8 cellular contexts compared by ENCODE assay signal in genomic region chr2:241804326-241805276, GRCh38. TPM values are rescaled to one million over a fixed set of nuclear protein-coding genes. Genes with fewer than 3 reads are reported as not detected.
DNase-seq lines count a peak whose midpoint lies in the region; ATAC-seq and TF ChIP-seq lines count a peak whose summit lies in the region.

No MANE protein-coding gene starts in this region.

- peaks cover 9% of the 10 kb centered on the region for H3K4me1 Mint-ChIP-seq in activated CD4-positive, alpha-beta T cell treated with anti-CD3 and anti-CD28 coated beads, Interleukin-2, amount 10 ng/mL, durations not matched to agents 24 days and 14 days
- H3K4me1 Mint-ChIP-seq in activated CD4-positive, alpha-beta T cell treated with anti-CD3 and anti-CD28 coated beads, Interleukin-2, amount 10 ng/mL, durations not matched to agents 7 days and 5 days = peaks cover 9% of the 10 kb centered on the region

- peak overlapping the region; percentile 56 for H3K27ac Mint-ChIP-seq in activated CD4-positive, alpha-beta T cell treated with anti-CD3 and anti-CD28 coated beads, Interleukin-2, amount 10 ng/mL, durations not matched to agents 24 days and 14 days
- no peak overlapping the region for H3K27ac Mint-ChIP-seq in activated CD4-positive, alpha-beta T cell treated with anti-CD3 and anti-CD28 coated beads, Interleukin-2, amount 10 ng/mL, durations not matched to agents 7 days and 5 days

- no peaks in the 10 kb centered on the region for H3K36me3 Mint-ChIP-seq in activated CD4-positive, alpha-beta T cell treated with anti-CD3 and anti-CD28 coated beads, Interleukin-2, amount 10 ng/mL, durations not matched to agents 24 days and 14 days (ENCODE audit: low read depth)
- H3K36me3 Mint-ChIP-seq in activated CD4-positive, alpha-beta T cell treated with anti-CD3 and anti-CD28 coated beads, Interleukin-2, amount 10 ng/mL, durations not matched to agents 7 days and 5 days (ENCODE audit: low read depth) = no peaks in the 10 kb centered on the region

- H3K4me2 ChIP-seq in OCI-LY3 (ENCODE audit: low read length) (peak overlapping the region; percentile 80), mammary epithelial cell (ENCODE audit: insufficient read depth, low read depth, low read length) (peak overlapping the region; percentile 92)

- H3K9ac ChIP-seq in OCI-LY3 (ENCODE audit: low read length) (peak overlapping the region; percentile 22; the same call in 1 of the 2 replicates), mammary epithelial cell (ENCODE audit: insufficient read depth, low read length) (no peak overlapping the region), mucosa of rectum (ENCODE audit: low read depth in 1 of 2, low read length in 2 of 2) (peak overlapping the region; percentile 24 to 34)

- H3K9me3 ChIP-seq in OCI-LY3 (ENCODE audit: insufficient read depth, low read length) = no peaks in the 10 kb centered on the region
- no peaks in the 10 kb centered on the region for H3K9me3 ChIP-seq in mammary epithelial cell (replicated peaks; ENCODE audit: insufficient read depth, low read length)
- H3K9me3 ChIP-seq in mucosa of rectum (ENCODE audit: control insufficient read depth in 2 of 2, low read length in 2 of 2) = no peaks in the 10 kb centered on the region

- no peaks in the 10 kb centered on the region for H3K9me3 Mint-ChIP-seq in activated CD4-positive, alpha-beta T cell treated with anti-CD3 and anti-CD28 coated beads, Interleukin-2, amount 10 ng/mL, durations not matched to agents 24 days and 14 days
- H3K9me3 Mint-ChIP-seq in activated CD4-positive, alpha-beta T cell treated with anti-CD3 and anti-CD28 coated beads, Interleukin-2, amount 10 ng/mL, durations not matched to agents 7 days and 5 days = no peaks in the 10 kb centered on the region

- peak overlapping the region; percentile 27; the same call in 1 of the 2 replicates for H2AFZ ChIP-seq in OCI-LY3 (ENCODE audit: low read depth, low read length)
- no peak overlapping the region for H2AFZ ChIP-seq in mammary epithelial cell (ENCODE audit: low read depth, low read length)

- no peaks in the 10 kb centered on the region for H3K36me3 ChIP-seq in OCI-LY3 (replicated peaks; ENCODE audit: low read depth, low read length)
- no peaks in the 10 kb centered on the region for H3K36me3 ChIP-seq in mammary epithelial cell (ENCODE audit: insufficient read depth, low read length)
- peaks cover 4 to 6% of the 10 kb centered on the region in 2 donors for H3K36me3 ChIP-seq in mucosa of rectum (ENCODE audit: control insufficient read depth in 2 of 2, insufficient read depth in 2 of 2, low read length in 2 of 2)

- dilution Hi-C loops in mammary epithelial cell (cut with HindIII; ENCODE audit: low sequenced_read_pairs) = no loop called here

- peak; percentile 73 for DNase-seq in activated CD4-positive, alpha-beta T cell treated with anti-CD3 and anti-CD28 coated beads, Interleukin-2, amount 10 ng/mL, durations not matched to agents 24 days and 14 days
- no peak for DNase-seq in activated CD4-positive, alpha-beta T cell treated with anti-CD3 and anti-CD28 coated beads, Interleukin-2, amount 10 ng/mL, durations not matched to agents 7 days and 5 days
- no peak for DNase-seq in mammary epithelial cell
- no peak for DNase-seq in germinal center (ENCODE audit: low spot score)
- DNase-seq in putamen (ENCODE audit: low spot score) = no peak

- H3K27ac ChIP-seq in OCI-LY3 (ENCODE audit: low read length) (no peak overlapping the region), mammary epithelial cell (ENCODE audit: insufficient read depth, low read depth, low read length) (no peak overlapping the region), mucosa of rectum (ENCODE audit: low read depth in 2 of 2, low read length in 2 of 2) (no peak overlapping the region)

- H3K4me3 Mint-ChIP-seq in activated CD4-positive, alpha-beta T cell treated with anti-CD3 and anti-CD28 coated beads, Interleukin-2, amount 10 ng/mL, durations not matched to agents 24 days and 14 days = peak overlapping the region; percentile 73
- H3K4me3 Mint-ChIP-seq in activated CD4-positive, alpha-beta T cell treated with anti-CD3 and anti-CD28 coated beads, Interleukin-2, amount 10 ng/mL, durations not matched to agents 7 days and 5 days = no peak overlapping the region

- H3K4me1 ChIP-seq in OCI-LY3 (ENCODE audit: low read length) (peaks cover 11% of the 10 kb centered on the region), mammary epithelial cell (ENCODE audit: insufficient read depth, low read length) (peaks cover 15% of the 10 kb centered on the region), mucosa of rectum (ENCODE audit: control insufficient read depth in 2 of 2, insufficient read depth in 2 of 2, low read length in 2 of 2) (peaks cover 17 to 33% of the 10 kb centered on the region in 2 donors)

- POLR2A ChIA-PET in activated CD4-positive, alpha-beta T cell treated with anti-CD3 and anti-CD28 coated beads, Interleukin-2, amount 10 ng/mL, durations not matched to agents 7 days and 5 days (lab: Charles Lee) = no interaction called here

- TF ChIP-seq CTCF in OCI-LY3 (IDR thresholded peaks at IDR 0.05; ENCODE audit: low read depth, low read length) = peak; percentile 21; the same call in 1 of the 2 replicates
- TF ChIP-seq CTCF in mammary epithelial cell (conservative IDR thresholded peaks at IDR 0.05 in 1 of 2, IDR thresholded peaks at IDR 0.05 in 1 of 2; ENCODE audit: extremely low read depth in 1 of 2, insufficient read depth in 1 of 2, low read depth in 1 of 2, low read length in 2 of 2) = no peak

- H3K4me3 ChIP-seq in OCI-LY3 (ENCODE audit: low read length) (peak overlapping the region; percentile 67), mammary epithelial cell (replicated peaks in 1 of 3; ENCODE audit: insufficient read depth in 1 of 3, low read depth in 2 of 3, low read length in 3 of 3) (no peak overlapping the region), mucosa of rectum (ENCODE audit: low read length in 2 of 2) (peak overlapping the region in 1 of 2 donors; percentile 13)

- intact Hi-C loops in activated CD4-positive, alpha-beta T cell treated with anti-CD3 and anti-CD28 coated beads, Interleukin-2, amount 10 ng/mL, durations not matched to agents 24 days and 14 days (cut with micrococcal nuclease) = loop anchor here (2.0 to 5.0 kb wide), 2 partner anchors 16 to 58 kb away; no protein-coding TSS in a partner anchor
- intact Hi-C loops in mammary epithelial cell (cut with micrococcal nuclease) = no loop called here

- BruUV-seq in mammary epithelial cell (replicated peaks; lab: Mats Ljungman, UMichigan) = no TSS peak

- CTCF ChIA-PET in activated CD4-positive, alpha-beta T cell treated with anti-CD3 and anti-CD28 coated beads, Interleukin-2, amount 10 ng/mL, durations not matched to agents 7 days and 5 days (lab: Charles Lee) = interaction anchor here (1.1 to 1.6 kb wide), 6 partner anchors 8 to 55 kb away, joined by 3 to 7 read pairs (median 4); no protein-coding TSS in a partner anchor
- CTCF ChIA-PET in mammary epithelial cell (lab: Charles Lee; ENCODE audit: low non-redundant PET) = no interaction called here

- ATAC-seq in GM18868 (IDR thresholded peaks at IDR 0.05; ENCODE audit: unreplicated experiment) = no peak

- H3K79me2 ChIP-seq in OCI-LY3 (ENCODE audit: low read length) = no peaks in the 10 kb centered on the region
- H3K79me2 ChIP-seq in mammary epithelial cell (ENCODE audit: insufficient read depth, low read length) = no peaks in the 10 kb centered on the region

- 38% methylated on average over 9 of the region's 37 CpGs for WGBS in mammary epithelial cell (ENCODE audit: low coverage, missing lambda C conversion rate)

- H3K27me3 Mint-ChIP-seq in activated CD4-positive, alpha-beta T cell treated with anti-CD3 and anti-CD28 coated beads, Interleukin-2, amount 10 ng/mL, durations not matched to agents 24 days and 14 days = peaks cover 2% of the 10 kb centered on the region
- peaks cover 10% of the 10 kb centered on the region for H3K27me3 Mint-ChIP-seq in activated CD4-positive, alpha-beta T cell treated with anti-CD3 and anti-CD28 coated beads, Interleukin-2, amount 10 ng/mL, durations not matched to agents 7 days and 5 days

- in situ Hi-C loops in mammary epithelial cell (cut with MboI; ENCODE audit: low sequenced_read_pairs in 2 of 2) = no loop called here

- H3K27me3 ChIP-seq in OCI-LY3 (ENCODE audit: low read depth, low read length) (peaks cover 14% of the 10 kb centered on the region), mammary epithelial cell (ENCODE audit: insufficient read depth, low read length) (peaks cover 7% of the 10 kb centered on the region), mucosa of rectum (ENCODE audit: control insufficient read depth in 2 of 2, insufficient read depth in 2 of 2, low read length in 2 of 2) (peaks cover 3 to 5% of the 10 kb centered on the region in 2 donors)

- no peaks in the 10 kb centered on the region for H4K20me1 ChIP-seq in OCI-LY3 (ENCODE audit: insufficient read depth, low read length)
- no peaks in the 10 kb centered on the region for H4K20me1 ChIP-seq in mammary epithelial cell (ENCODE audit: insufficient read depth, low read length)

RNA-seq across cellular contexts. Expression of gene NEU4, which starts 4.4 kb away (rescaled TPM):
- 1.0 and 1.2 TPM in 2 replicates for total RNA-seq in activated CD4-positive, alpha-beta T cell treated with anti-CD3 and anti-CD28 coated beads, Interleukin-2, amount 10 ng/mL, durations not matched to agents 24 days and 14 days
- under 1 TPM in 1 of 2 experiments, not detected in 1; 0.37 TPM for total RNA-seq in activated CD4-positive, alpha-beta T cell treated with anti-CD3 and anti-CD28 coated beads, Interleukin-2, amount 10 ng/mL, durations not matched to agents 7 days and 5 days
- total RNA-seq in mammary epithelial cell = not detected
- not detected for polyA plus RNA-seq in mammary epithelial cell
- polyA minus RNA-seq in mammary epithelial cell = not detected

RNA-seq across cellular contexts. Expression of gene GAL3ST2, which starts 28.0 kb away (rescaled TPM):
- 0.52 and 1.2 TPM in 2 replicates for total RNA-seq in activated CD4-positive, alpha-beta T cell treated with anti-CD3 and anti-CD28 coated beads, Interleukin-2, amount 10 ng/mL, durations not matched to agents 24 days and 14 days
- not detected for total RNA-seq in activated CD4-positive, alpha-beta T cell treated with anti-CD3 and anti-CD28 coated beads, Interleukin-2, amount 10 ng/mL, durations not matched to agents 7 days and 5 days
- total RNA-seq in mammary epithelial cell = not detected
- not detected for polyA plus RNA-seq in mammary epithelial cell
- polyA minus RNA-seq in mammary epithelial cell = not detected

RNA-seq across cellular contexts. Expression of gene PDCD1, which starts 54.1 kb away (rescaled TPM):
- total RNA-seq in activated CD4-positive, alpha-beta T cell treated with anti-CD3 and anti-CD28 coated beads, Interleukin-2, amount 10 ng/mL, durations not matched to agents 24 days and 14 days = 79.6 and 83.3 TPM in 2 replicates
- 1 to 10 TPM; 4.7 to 4.9 TPM for total RNA-seq in activated CD4-positive, alpha-beta T cell treated with anti-CD3 and anti-CD28 coated beads, Interleukin-2, amount 10 ng/mL, durations not matched to agents 7 days and 5 days
- total RNA-seq in mammary epithelial cell = not detected
- polyA plus RNA-seq in mammary epithelial cell = not detected
- not detected for polyA minus RNA-seq in mammary epithelial cell

Comparison
In these comparisons a context has a peak if more than half of its experiments do, and no peak if none do; other contexts are left out.
1. RNA of gene PDCD1, which starts 54.1 kb away (total RNA-seq): 79.6 to 83.3 TPM in activated CD4-positive, alpha-beta T cell treated with anti-CD3 and anti-CD28 coated beads, Interleukin-2, amount 10 ng/mL, durations not matched to agents 24 days and 14 days; 4.7 to 4.9 TPM in activated CD4-positive, alpha-beta T cell treated with anti-CD3 and anti-CD28 coated beads, Interleukin-2, amount 10 ng/mL, durations not matched to agents 7 days and 5 days and not detected in mammary epithelial cell; every median in the first group is over 10 times any median in the second.